Comparison of ENCODE assay signal across 1 cellular context in genomic region chr1:155017021-155017945, GRCh38.
TF ChIP-seq lines count a peak whose summit lies in the region.

No MANE protein-coding gene starts in this region.

TF ChIP-seq in HepG2, 621 proteins besides CTCF, POLR2A, EP300 and RAD21 (continued from another document and continues in another):
- TF ChIP-seq RAD51 (IDR thresholded peaks at IDR 0.05; ENCODE audit: borderline replicate concordance) (no peak), KDM1A (CRISPR knock-in tag; IDR thresholded peaks at IDR 0.05) (0 out of 2 replicates have a peak, but pooled peaks have one; percentile 15), RNF2 (conservative IDR thresholded peaks at IDR 0.05; ENCODE audit: low read depth) (peak; percentile 37; the same call in 1 of the 2 replicates), ZC3H13 (CRISPR knock-in tag; IDR thresholded peaks at IDR 0.05) (peak; percentile 100), ZNF256 (CRISPR knock-in tag; conservative IDR thresholded peaks at IDR 0.05) (peak; percentile 67; the same call in 1 of the 2 replicates), THAP7 (CRISPR knock-in tag; IDR thresholded peaks at IDR 0.05) (no peak; the same call in 1 of the 2 replicates), ETV6 (CRISPR knock-in tag; conservative IDR thresholded peaks at IDR 0.05) (peak; percentile 49; the same call in 1 of the 2 replicates), RARA (CRISPR knock-in tag; IDR thresholded peaks at IDR 0.05) (0 out of 2 replicates have a peak, but pooled peaks have one; percentile 22), ATF6 (CRISPR knock-in tag; conservative IDR thresholded peaks at IDR 0.05) (peak; percentile 52; the same call in 1 of the 2 replicates), SIN3B (IDR thresholded peaks at IDR 0.05; ENCODE audit: low read length) (no peak), JUND (CRISPR knock-in tag; IDR thresholded peaks at IDR 0.05) (peak; percentile 46; the same call in 1 of the 2 replicates), ZNF598 (CRISPR knock-in tag; IDR thresholded peaks at IDR 0.05; ENCODE audit: borderline replicate concordance) (peak; percentile 59; the same call in 1 of the 2 replicates), THRA (CRISPR knock-in tag; IDR thresholded peaks at IDR 0.05; ENCODE audit: borderline replicate concordance) (peak; percentile 82; the same call in 1 of the 2 replicates), TBL1XR1 (IDR thresholded peaks at IDR 0.05; ENCODE audit: borderline replicate concordance, low read length, partially characterized antibody) (no peak), ZNF407 (CRISPR knock-in tag; IDR thresholded peaks at IDR 0.05; ENCODE audit: not compliant biosample characterization) (peak; percentile 44), FOXO1 (CRISPR knock-in tag; IDR thresholded peaks at IDR 0.05) (peak; percentile 73), IRX3 (CRISPR knock-in tag; IDR thresholded peaks at IDR 0.05; ENCODE audit: borderline replicate concordance, low read depth) (no peak), ZNF816 (CRISPR knock-in tag; IDR thresholded peaks at IDR 0.05; ENCODE audit: borderline replicate concordance) (no peak), ZNF746 (CRISPR knock-in tag; IDR thresholded peaks at IDR 0.05) (peak; percentile 97), NFYC (CRISPR knock-in tag; IDR thresholded peaks at IDR 0.05) (peak; percentile 49), SALL2 (CRISPR knock-in tag; IDR thresholded peaks at IDR 0.05) (peak; percentile 81; the same call in 1 of the 2 replicates), IRF1 (CRISPR knock-in tag; IDR thresholded peaks at IDR 0.05; ENCODE audit: low read depth) (no peak)
- TF ChIP-seq, protein P1, sequence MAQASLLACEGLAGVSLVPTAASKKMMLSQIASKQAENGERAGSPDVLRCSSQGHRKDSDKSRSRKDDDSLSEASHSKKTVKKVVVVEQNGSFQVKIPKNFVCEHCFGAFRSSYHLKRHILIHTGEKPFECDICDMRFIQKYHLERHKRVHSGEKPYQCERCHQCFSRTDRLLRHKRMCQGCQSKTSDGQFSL (CRISPR knock-in tag; IDR thresholded peaks at IDR 0.05), result no peak
- TF ChIP-seq, protein P2, sequence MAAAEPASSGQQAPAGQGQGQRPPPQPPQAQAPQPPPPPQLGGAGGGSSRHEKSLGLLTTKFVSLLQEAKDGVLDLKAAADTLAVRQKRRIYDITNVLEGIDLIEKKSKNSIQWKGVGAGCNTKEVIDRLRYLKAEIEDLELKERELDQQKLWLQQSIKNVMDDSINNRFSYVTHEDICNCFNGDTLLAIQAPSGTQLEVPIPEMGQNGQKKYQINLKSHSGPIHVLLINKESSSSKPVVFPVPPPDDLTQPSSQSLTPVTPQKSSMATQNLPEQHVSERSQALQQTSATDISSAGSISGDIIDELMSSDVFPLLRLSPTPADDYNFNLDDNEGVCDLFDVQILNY (CRISPR knock-in tag; conservative IDR thresholded peaks at IDR 0.05), result peak; percentile 49; the same call in 1 of the 2 replicates
- TF ChIP-seq, protein P3, sequence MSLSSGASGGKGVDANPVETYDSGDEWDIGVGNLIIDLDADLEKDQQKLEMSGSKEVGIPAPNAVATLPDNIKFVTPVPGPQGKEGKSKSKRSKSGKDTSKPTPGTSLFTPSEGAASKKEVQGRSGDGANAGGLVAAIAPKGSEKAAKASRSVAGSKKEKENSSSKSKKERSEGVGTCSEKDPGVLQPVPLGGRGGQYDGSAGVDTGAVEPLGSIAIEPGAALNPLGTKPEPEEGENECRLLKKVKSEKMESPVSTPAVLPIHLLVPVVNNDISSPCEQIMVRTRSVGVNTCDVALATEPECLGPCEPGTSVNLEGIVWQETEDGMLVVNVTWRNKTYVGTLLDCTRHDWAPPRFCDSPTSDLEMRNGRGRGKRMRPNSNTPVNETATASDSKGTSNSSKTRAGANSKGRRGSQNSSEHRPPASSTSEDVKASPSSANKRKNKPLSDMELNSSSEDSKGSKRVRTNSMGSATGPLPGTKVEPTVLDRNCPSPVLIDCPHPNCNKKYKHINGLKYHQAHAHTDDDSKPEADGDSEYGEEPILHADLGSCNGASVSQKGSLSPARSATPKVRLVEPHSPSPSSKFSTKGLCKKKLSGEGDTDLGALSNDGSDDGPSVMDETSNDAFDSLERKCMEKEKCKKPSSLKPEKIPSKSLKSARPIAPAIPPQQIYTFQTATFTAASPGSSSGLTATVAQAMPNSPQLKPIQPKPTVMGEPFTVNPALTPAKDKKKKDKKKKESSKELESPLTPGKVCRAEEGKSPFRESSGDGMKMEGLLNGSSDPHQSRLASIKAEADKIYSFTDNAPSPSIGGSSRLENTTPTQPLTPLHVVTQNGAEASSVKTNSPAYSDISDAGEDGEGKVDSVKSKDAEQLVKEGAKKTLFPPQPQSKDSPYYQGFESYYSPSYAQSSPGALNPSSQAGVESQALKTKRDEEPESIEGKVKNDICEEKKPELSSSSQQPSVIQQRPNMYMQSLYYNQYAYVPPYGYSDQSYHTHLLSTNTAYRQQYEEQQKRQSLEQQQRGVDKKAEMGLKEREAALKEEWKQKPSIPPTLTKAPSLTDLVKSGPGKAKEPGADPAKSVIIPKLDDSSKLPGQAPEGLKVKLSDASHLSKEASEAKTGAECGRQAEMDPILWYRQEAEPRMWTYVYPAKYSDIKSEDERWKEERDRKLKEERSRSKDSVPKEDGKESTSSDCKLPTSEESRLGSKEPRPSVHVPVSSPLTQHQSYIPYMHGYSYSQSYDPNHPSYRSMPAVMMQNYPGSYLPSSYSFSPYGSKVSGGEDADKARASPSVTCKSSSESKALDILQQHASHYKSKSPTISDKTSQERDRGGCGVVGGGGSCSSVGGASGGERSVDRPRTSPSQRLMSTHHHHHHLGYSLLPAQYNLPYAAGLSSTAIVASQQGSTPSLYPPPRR (CRISPR knock-in tag; IDR thresholded peaks at IDR 0.05; ENCODE audit: borderline replicate concordance), result peak; percentile 46; the same call in 1 of the 2 replicates
- TF ChIP-seq, protein P4, sequence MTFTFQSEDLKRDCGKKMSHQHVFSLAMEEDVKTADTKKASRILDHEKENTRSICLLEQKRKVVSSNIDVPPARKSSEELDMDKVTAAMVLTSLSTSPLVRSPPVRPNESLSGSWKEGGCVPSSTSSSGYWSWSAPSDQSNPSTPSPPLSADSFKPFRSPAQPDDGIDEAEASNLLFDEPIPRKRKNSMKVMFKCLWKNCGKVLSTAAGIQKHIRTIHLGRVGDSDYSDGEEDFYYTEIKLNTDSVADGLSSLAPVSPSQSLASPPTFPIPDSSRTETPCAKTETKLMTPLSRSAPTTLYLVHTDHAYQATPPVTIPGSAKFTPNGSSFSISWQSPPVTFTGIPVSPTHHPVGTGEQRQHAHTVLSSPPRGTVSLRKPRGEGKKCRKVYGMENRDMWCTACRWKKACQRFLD (CRISPR knock-in tag; IDR thresholded peaks at IDR 0.05; ENCODE audit: borderline replicate concordance), result peak; percentile 65; the same call in 1 of the 2 replicates
- TF ChIP-seq, protein P5, sequence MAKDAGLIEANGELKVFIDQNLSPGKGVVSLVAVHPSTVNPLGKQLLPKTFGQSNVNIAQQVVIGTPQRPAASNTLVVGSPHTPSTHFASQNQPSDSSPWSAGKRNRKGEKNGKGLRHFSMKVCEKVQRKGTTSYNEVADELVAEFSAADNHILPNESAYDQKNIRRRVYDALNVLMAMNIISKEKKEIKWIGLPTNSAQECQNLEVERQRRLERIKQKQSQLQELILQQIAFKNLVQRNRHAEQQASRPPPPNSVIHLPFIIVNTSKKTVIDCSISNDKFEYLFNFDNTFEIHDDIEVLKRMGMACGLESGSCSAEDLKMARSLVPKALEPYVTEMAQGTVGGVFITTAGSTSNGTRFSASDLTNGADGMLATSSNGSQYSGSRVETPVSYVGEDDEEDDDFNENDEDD (CRISPR knock-in tag; IDR thresholded peaks at IDR 0.05; ENCODE audit: borderline replicate concordance), result peak; percentile 79; the same call in 1 of the 2 replicates
- TF ChIP-seq, protein P6, sequence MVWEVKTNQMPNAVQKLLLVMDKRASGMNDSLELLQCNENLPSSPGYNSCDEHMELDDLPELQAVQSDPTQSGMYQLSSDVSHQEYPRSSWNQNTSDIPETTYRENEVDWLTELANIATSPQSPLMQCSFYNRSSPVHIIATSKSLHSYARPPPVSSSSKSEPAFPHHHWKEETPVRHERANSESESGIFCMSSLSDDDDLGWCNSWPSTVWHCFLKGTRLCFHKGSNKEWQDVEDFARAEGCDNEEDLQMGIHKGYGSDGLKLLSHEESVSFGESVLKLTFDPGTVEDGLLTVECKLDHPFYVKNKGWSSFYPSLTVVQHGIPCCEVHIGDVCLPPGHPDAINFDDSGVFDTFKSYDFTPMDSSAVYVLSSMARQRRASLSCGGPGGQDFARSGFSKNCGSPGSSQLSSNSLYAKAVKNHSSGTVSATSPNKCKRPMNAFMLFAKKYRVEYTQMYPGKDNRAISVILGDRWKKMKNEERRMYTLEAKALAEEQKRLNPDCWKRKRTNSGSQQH (CRISPR knock-in tag; IDR thresholded peaks at IDR 0.05; ENCODE audit: low read depth), result 0 out of 2 replicates have a peak, but pooled peaks have one; percentile 57
